30 cellular contexts compared by ENCODE assay signal in genomic region chr14:89907655-89908054, GRCh38. TPM values are rescaled to one million over a fixed set of nuclear protein-coding genes. Genes with fewer than 3 reads are reported as not detected.
"Had no signal": no experiment of that assay in that cellular context is flagged by ENCODE, and none has a peak within 500 bp of the region (broad histone marks: within the 10 kb centered on the region; RNA-seq: fewer than 3 reads in every experiment).

No MANE protein-coding gene starts in this region.

- H3K9me3 ChIP-seq: ascending aorta, SJSA1, SK-N-SH had no signal

- H3K27me3 ChIP-seq: ascending aorta, cardiac muscle cell, SJSA1 had no signal

- H3K4me3 Mint-ChIP-seq: activated B cell treated with CpG ODN at 0.5 μM for 24 hours; activated CD4-positive, alpha-beta T cell treated with anti-CD3 and anti-CD28 coated beads, Interleukin-2, amount 10 ng/mL, durations not matched to agents 24 days and 14 days; activated CD8-positive, alpha-beta T cell treated with anti-CD3 and anti-CD28 coated beads for 36 hours; activated naive CD8-positive, alpha-beta T cell treated with anti-CD3 and anti-CD28 coated beads, Interleukin-2, amount 10 ng/mL, durations not matched to agents 7 days and 5 days; activated T-cell treated with anti-CD3 and anti-CD28 coated beads, Interleukin-2, amount 50 U/mL, for 72 hours; activated T-helper 17 cell treated with anti-CD3 and anti-CD28 coated beads, Interleukin-2, amount 50 U/mL, for 72 hours; central memory CD8-positive, alpha-beta T cell; T-helper 1 cell treated with Interleukin-12 subunit alpha and Interleukin-12 subunit beta and Interleukin-4 antibody, amounts not matched to agents 30 μg/mL and 1 μg/mL, for 36 hours; T-helper 2 cell treated with Interferon-gamma antibody and Interleukin-4, amounts not matched to agents 5 μg/mL and 100 μg/mL, for 36 hours had no signal

- ATAC-seq: activated CD8-positive, alpha-beta T cell treated with anti-CD3 and anti-CD28 coated beads for 36 hours; activated T-cell treated with anti-CD3 and anti-CD28 coated beads, Interleukin-2, amount 50 U/mL, for 72 hours; activated T-helper 17 cell treated with anti-CD3 and anti-CD28 coated beads, Interleukin-2, amount 50 U/mL, for 72 hours; Panc1 had no signal

- H3K4me2 ChIP-seq: SK-N-SH had no signal

- H3K9me3 Mint-ChIP-seq: activated B cell treated with CpG ODN at 0.5 μM for 24 hours; activated CD4-positive, alpha-beta T cell treated with anti-CD3 and anti-CD28 coated beads, Interleukin-2, amount 10 ng/mL, durations not matched to agents 24 days and 14 days; activated CD8-positive, alpha-beta T cell treated with anti-CD3 and anti-CD28 coated beads for 36 hours; activated naive CD8-positive, alpha-beta T cell treated with anti-CD3 and anti-CD28 coated beads, Interleukin-2, amount 10 ng/mL, durations not matched to agents 7 days and 5 days; activated T-cell treated with anti-CD3 and anti-CD28 coated beads, Interleukin-2, amount 50 U/mL, for 72 hours; activated T-helper 17 cell treated with anti-CD3 and anti-CD28 coated beads, Interleukin-2, amount 50 U/mL, for 72 hours; central memory CD8-positive, alpha-beta T cell; T-helper 1 cell treated with Interleukin-12 subunit alpha and Interleukin-12 subunit beta and Interleukin-4 antibody, amounts not matched to agents 30 μg/mL and 1 μg/mL, for 36 hours; T-helper 2 cell treated with Interferon-gamma antibody and Interleukin-4, amounts not matched to agents 5 μg/mL and 100 μg/mL, for 36 hours had no signal

- H3K27me3 Mint-ChIP-seq: activated B cell treated with CpG ODN at 0.5 μM for 24 hours had no signal

- H3K9ac ChIP-seq: SK-N-SH had no signal

- H3K36me3 Mint-ChIP-seq: activated naive CD8-positive, alpha-beta T cell treated with anti-CD3 and anti-CD28 coated beads, Interleukin-2, amount 10 ng/mL, durations not matched to agents 7 days and 5 days had no signal

- H3K27ac ChIP-seq: ascending aorta, cardiac muscle cell, SJSA1 had no signal

- H3K27ac Mint-ChIP-seq: activated B cell treated with CpG ODN at 0.5 μM for 24 hours; activated CD4-positive, alpha-beta T cell treated with anti-CD3 and anti-CD28 coated beads, Interleukin-2, amount 10 ng/mL, durations not matched to agents 24 days and 14 days; activated CD8-positive, alpha-beta T cell treated with anti-CD3 and anti-CD28 coated beads for 36 hours; activated naive CD8-positive, alpha-beta T cell treated with anti-CD3 and anti-CD28 coated beads, Interleukin-2, amount 10 ng/mL, durations not matched to agents 7 days and 5 days; activated T-cell treated with anti-CD3 and anti-CD28 coated beads, Interleukin-2, amount 50 U/mL, for 72 hours; activated T-helper 17 cell treated with anti-CD3 and anti-CD28 coated beads, Interleukin-2, amount 50 U/mL, for 72 hours; T-helper 1 cell treated with Interleukin-12 subunit alpha and Interleukin-12 subunit beta and Interleukin-4 antibody, amounts not matched to agents 30 μg/mL and 1 μg/mL, for 36 hours; T-helper 2 cell treated with Interferon-gamma antibody and Interleukin-4, amounts not matched to agents 5 μg/mL and 100 μg/mL, for 36 hours had no signal

- H3K4me3 ChIP-seq: ascending aorta, cardiac muscle cell, SJSA1 had no signal

- DNase-seq: activated B cell treated with CpG ODN at 0.5 μM for 24 hours; activated CD4-positive, alpha-beta T cell treated with anti-CD3 and anti-CD28 coated beads for 1 hour; activated CD4-positive, alpha-beta T cell treated with anti-CD3 and anti-CD28 coated beads, Interleukin-2, amount 10 ng/mL, durations not matched to agents 24 days and 14 days; activated CD4-positive, alpha-beta T cell treated with anti-CD3 and anti-CD28 coated beads, Interleukin-2, amount 50 U/mL, for 4 hours; activated CD8-positive, alpha-beta T cell treated with anti-CD3 and anti-CD28 coated beads for 36 hours; activated effector memory CD4-positive, alpha-beta T cell treated with anti-CD3 and anti-CD28 coated beads, Interleukin-2, amount 50 U/mL, for 16 hours; activated naive CD4-positive, alpha-beta T cell; activated naive CD4-positive, alpha-beta T cell treated with anti-CD3 and anti-CD28 coated beads, Interleukin-2, amount 50 U/mL, for 16 hours; activated naive CD8-positive, alpha-beta T cell treated with anti-CD3 and anti-CD28 coated beads, Interleukin-2, amount 10 ng/mL, durations not matched to agents 7 days and 5 days; activated T-cell treated with anti-CD3 and anti-CD28 coated beads, Interleukin-2, amount 50 U/mL, for 1 hour; activated T-cell treated with anti-CD3 and anti-CD28 coated beads, Interleukin-2, amount 50 U/mL, for 72 hours; amygdala; NCI-H1105 treated with DMSO at 0.1 percent for 48 hours; NCI-H1436; NCI-H187; NCI-H2029 treated with DMSO at 0.1 percent for 48 hours; NCI-H2107; NCI-H2171; NCI-H510A; NCI-H526; SHP77; SK-N-SH had no signal

- H3K36me3 ChIP-seq: ascending aorta, cardiac muscle cell, SJSA1 had no signal

RNA-seq across cellular contexts. Expression of gene EFCAB11, which starts 46.9 kb away (rescaled TPM):
- total RNA-seq: ascending aorta had no signal
